In the genomic region with DNA sequence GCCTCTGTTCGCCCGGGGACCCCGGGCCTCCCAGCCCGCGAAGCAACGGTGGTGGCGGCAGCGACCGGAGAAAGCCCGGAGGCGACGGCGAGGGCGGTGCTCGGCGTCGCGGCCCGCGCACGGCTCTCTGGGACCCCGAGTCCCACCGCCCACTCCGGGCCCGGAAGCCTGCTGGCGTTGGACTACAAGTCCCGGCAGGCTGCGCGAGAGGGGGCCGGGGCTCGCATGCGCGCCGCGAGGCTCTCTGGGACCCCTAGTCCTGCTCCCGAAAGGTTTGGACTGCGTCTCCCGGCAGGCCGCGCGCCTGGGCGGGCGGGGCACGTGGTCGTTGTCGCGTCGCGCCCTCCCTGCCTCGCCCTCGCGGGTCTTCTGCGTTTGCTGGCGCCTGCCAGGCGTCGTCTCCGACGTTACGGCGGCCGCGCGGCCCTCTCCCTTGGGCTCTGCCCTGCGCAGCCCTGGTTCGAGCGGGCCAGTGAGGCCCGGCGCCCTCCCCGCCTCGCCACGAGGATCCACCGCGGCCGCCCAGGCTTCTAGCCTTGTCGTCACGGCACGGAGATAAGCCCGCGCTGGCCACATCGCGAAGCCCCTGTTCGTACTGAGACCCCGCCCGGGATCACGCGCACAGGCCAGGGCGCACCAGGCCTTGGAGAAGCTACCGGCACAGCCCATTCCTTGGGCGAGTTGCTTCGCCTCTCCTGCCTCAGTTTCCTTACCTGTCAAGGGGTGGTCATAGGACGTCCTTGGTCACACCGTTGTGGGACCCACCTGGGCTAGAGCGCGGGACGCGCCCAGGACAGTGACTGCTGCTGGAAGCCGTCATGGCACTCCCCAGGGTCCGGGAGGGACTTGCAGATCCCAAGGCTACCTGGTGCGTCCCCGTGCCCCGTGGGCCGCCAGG, we compare ENCODE assay signal across 8 cellular contexts. TPM values are rescaled to one million over a fixed set of nuclear protein-coding genes. Genes with fewer than 3 reads are reported as not detected.
A peak's percentile ranks its signal among the peaks of the same experiment; 100 is the strongest.
DNase-seq lines count a peak whose midpoint lies in the region; ATAC-seq and TF ChIP-seq lines count a peak whose summit lies in the region.

STK25 (minus strand) TSS at position 75 of the 898 bp plus-strand sequence. CDS start 549 bp downstream, outside the sequence.

- peak within 1 kb of the TSS; percentile 96 for H3K4me2 ChIP-seq in BLaER1

- H3K36me3 ChIP-seq in BLaER1: peaks cover 27% of the 10 kb centered on the region

- peaks cover 42% of the 10 kb centered on the region for H4K20me1 ChIP-seq in BLaER1

- H3K9me3 ChIP-seq in BLaER1: no peaks in the 10 kb centered on the region

- ATAC-seq in GM19324 (IDR thresholded peaks at IDR 0.05; ENCODE audit: low FRiP score, unreplicated experiment): peak; percentile 93
- peak; percentile 89 for ATAC-seq in HG03469 (IDR thresholded peaks at IDR 0.05; ENCODE audit: unreplicated experiment)

- TF ChIP-seq CTCF in coronary artery (IDR thresholded peaks at IDR 0.05): no peak

- H3K36me3 Mint-ChIP-seq in activated CD4-positive, alpha-beta T cell treated with anti-CD3 and anti-CD28 coated beads, Interleukin-2, amount 10 ng/mL, durations not matched to agents 24 days and 14 days (ENCODE audit: low read depth): peaks cover 1% of the 10 kb centered on the region

- peaks cover 7% of the 10 kb centered on the region for H3K27me3 Mint-ChIP-seq in activated CD4-positive, alpha-beta T cell treated with anti-CD3 and anti-CD28 coated beads, Interleukin-2, amount 10 ng/mL, durations not matched to agents 24 days and 14 days

- H3K4me3 ChIP-seq in BLaER1 (peak within 1 kb of the TSS; percentile 92), coronary artery (peak within 1 kb of the TSS; percentile 90)

- H3K9ac ChIP-seq in BLaER1: peak within 1 kb of the TSS; percentile 92

- no peaks in the 10 kb centered on the region for H3K27me3 ChIP-seq in BLaER1

- H3K27ac Mint-ChIP-seq in activated CD4-positive, alpha-beta T cell treated with anti-CD3 and anti-CD28 coated beads, Interleukin-2, amount 10 ng/mL, durations not matched to agents 24 days and 14 days: peak within 1 kb of the TSS; percentile 72

- H3K27ac ChIP-seq in BLaER1 (peak within 1 kb of the TSS; percentile 88), coronary artery (peak within 1 kb of the TSS; percentile 73 to 91)

- peak within 1 kb of the TSS; percentile 87 for H3K4me3 Mint-ChIP-seq in activated CD4-positive, alpha-beta T cell treated with anti-CD3 and anti-CD28 coated beads, Interleukin-2, amount 10 ng/mL, durations not matched to agents 24 days and 14 days

- intact Hi-C loops in activated CD4-positive, alpha-beta T cell treated with anti-CD3 and anti-CD28 coated beads, Interleukin-2, amount 10 ng/mL, durations not matched to agents 24 days and 14 days (cut with micrococcal nuclease): loop anchor here (1.0 to 10.0 kb wide), 9 partner anchors 33 to 948 kb away; partner anchors contain the start of genes ATG4B, CAPN10, DUSP28 and FARP2

- DNase-seq in NCI-H526 treated with DMSO at 0.1 percent for 48 hours (lab: John Stamatoyannopoulos, UW) (peak; percentile 97), coronary artery (ENCODE audit: low spot score) (peak; percentile 98), left kidney (ENCODE audit: low read depth, low spot score) (peak; percentile 100)
- DNase-seq in activated CD4-positive, alpha-beta T cell treated with anti-CD3 and anti-CD28 coated beads, Interleukin-2, amount 10 ng/mL, durations not matched to agents 24 days and 14 days: peak; percentile 99
- peak; percentile 97 to 98 for DNase-seq in stimulated activated CD4-positive, alpha-beta T cell treated with anti-CD3 and anti-CD28 coated beads, Interleukin-2, amount 100 ng/mL, for 24 hours

- H3K9me3 Mint-ChIP-seq in activated CD4-positive, alpha-beta T cell treated with anti-CD3 and anti-CD28 coated beads, Interleukin-2, amount 10 ng/mL, durations not matched to agents 24 days and 14 days: no peaks in the 10 kb centered on the region

- peaks cover 34% of the 10 kb centered on the region for H3K4me1 ChIP-seq in BLaER1

- peaks cover 13% of the 10 kb centered on the region for H3K4me1 Mint-ChIP-seq in activated CD4-positive, alpha-beta T cell treated with anti-CD3 and anti-CD28 coated beads, Interleukin-2, amount 10 ng/mL, durations not matched to agents 24 days and 14 days

RNA-seq across cellular contexts. Expression of gene STK25, which starts in this region (rescaled TPM):
- total RNA-seq in activated CD4-positive, alpha-beta T cell treated with anti-CD3 and anti-CD28 coated beads, Interleukin-2, amount 10 ng/mL, durations not matched to agents 24 days and 14 days: 121 and 145 TPM in 2 replicates

Comparison
In these comparisons a context has a peak if more than half of its experiments do, and no peak if none do; other contexts are left out.
1. Peak in every context shown above with its lines: DNase-seq, ATAC-seq, H3K4me3 ChIP-seq and H3K27ac ChIP-seq.